In genomic region chr4:113457886-113458285, GRCh38 we compare ENCODE assay signal across 16 cellular contexts.
DNase-seq lines count a peak whose midpoint lies in the region; ATAC-seq and TF ChIP-seq lines count a peak whose summit lies in the region.
"Had no signal": no experiment of that assay in that cellular context is flagged by ENCODE, and none has a peak within 500 bp of the region (broad histone marks: within the 10 kb centered on the region; RNA-seq: fewer than 3 reads in every experiment).

No MANE protein-coding gene starts in this region.

- no peaks in the 10 kb centered on the region for H3K9me3 ChIP-seq in left ventricle myocardium inferior (replicated peaks)
- H3K9me3 ChIP-seq in heart right ventricle, result no peaks in the 10 kb centered on the region
- H3K9me3 ChIP-seq: Peyer's patch had no signal

- TF ChIP-seq CTCF in left ventricle myocardium inferior (IDR thresholded peaks at IDR 0.05; ENCODE audit: borderline replicate concordance), result no peak
- no peak for TF ChIP-seq CTCF in heart right ventricle (IDR thresholded peaks at IDR 0.05)

- ATAC-seq in heart right ventricle (no peak), left lobe of liver (peak; percentile 29), GM18873 (IDR thresholded peaks at IDR 0.05; ENCODE audit: low FRiP score, unreplicated experiment) (no peak), GM21360 (IDR thresholded peaks at IDR 0.05; ENCODE audit: unreplicated experiment) (no peak)

- DNase-seq in left ventricle myocardium inferior (no peak), heart right ventricle (no peak), amniotic epithelial cell (ENCODE audit: low read depth) (peak; percentile 63), left lobe of liver (ENCODE audit: low spot score) (no peak), HuH-7 (ENCODE audit: low spot score) (no peak)
- DNase-seq: C1 segment of cervical spinal cord, DMS79 treated with DMSO at 0.1 percent for 48 hours, GOT3, KBM-7, NCI-H1048, NCI-H146, NCI-H524, Peyer's patch, SHP77 had no signal

- H3K36me3 ChIP-seq in left ventricle myocardium inferior, result peaks cover 33% of the 10 kb centered on the region
- H3K36me3 ChIP-seq in heart right ventricle, result peaks cover 0 to 81% (median 30%) of the 10 kb centered on the region in 9 donors

- H3K27me3 ChIP-seq in left ventricle myocardium inferior (ENCODE audit: low read depth) (no peaks in the 10 kb centered on the region), heart right ventricle (no peaks in the 10 kb centered on the region)
- H3K27me3 ChIP-seq: Peyer's patch had no signal

- intact Hi-C loops in left ventricle myocardium inferior (cut with micrococcal nuclease), result no loop called here
- intact Hi-C loops in heart right ventricle (cut with DNase I), result no loop called here

- H3K4me1 ChIP-seq in left ventricle myocardium inferior (peaks cover 20% of the 10 kb centered on the region), heart right ventricle (peaks cover 6 to 23% (median 11%) of the 10 kb centered on the region in 9 donors)
- H3K4me1 ChIP-seq: Peyer's patch had no signal

- H3K27ac ChIP-seq in left ventricle myocardium inferior (replicated peaks) (peak overlapping the region; percentile 28), heart right ventricle (no peak overlapping the region)
- H3K27ac ChIP-seq: Peyer's patch had no signal

- no peak overlapping the region for H3K4me3 ChIP-seq in left ventricle myocardium inferior
- H3K4me3 ChIP-seq in heart right ventricle, result no peak overlapping the region
- H3K4me3 ChIP-seq: Peyer's patch had no signal
